Comparison of ENCODE assay signal across 24 cellular contexts in the genomic region with DNA sequence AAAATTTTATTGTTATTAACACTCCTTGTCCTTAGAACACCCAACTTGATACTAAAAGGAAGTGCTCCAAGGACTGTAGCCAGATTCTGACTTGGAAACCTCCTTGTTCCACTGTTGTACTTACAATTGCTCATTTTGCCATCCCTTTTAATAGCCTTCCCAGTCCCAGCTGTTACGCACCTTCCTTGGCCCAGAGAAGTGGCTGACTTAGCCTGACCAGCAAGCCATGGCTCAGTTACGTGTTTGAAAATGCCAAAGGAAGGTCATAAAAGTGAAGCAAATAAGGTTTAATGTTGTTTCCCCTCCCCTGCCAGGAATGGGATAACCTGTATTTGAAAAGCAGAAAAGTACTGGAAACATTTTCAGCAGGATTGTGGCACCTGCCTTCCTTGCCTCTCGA. TPM values are rescaled to one million over a fixed set of nuclear protein-coding genes. Genes with fewer than 3 reads are reported as not detected.
"Had no signal": no experiment of that assay in that cellular context is flagged by ENCODE, and none has a peak within 500 bp of the region (broad histone marks: within the 10 kb centered on the region; RNA-seq: fewer than 3 reads in every experiment).

No MANE protein-coding gene starts in this region.

- H3K9me3 ChIP-seq: vagina had no signal

- H3K27ac Mint-ChIP-seq: activated B cell treated with CpG ODN at 0.5 μM for 24 hours; activated CD4-positive, alpha-beta T cell treated with anti-CD3 and anti-CD28 coated beads for 36 hours; activated naive CD4-positive, alpha-beta T cell treated with anti-CD3 and anti-CD28 coated beads, Interleukin-2, amount 10 ng/mL, durations not matched to agents 7 days and 5 days; neural progenitor cell; stimulated activated naive B cell treated with anti-CD40 and anti-IgM and Interleukin-4, amounts not matched to agents 10 μg/mL and 1 μg/mL and 100 μg/mL, for 72 hours; T-cell; T-helper 2 cell treated with Interferon-gamma antibody and Interleukin-4, amounts not matched to agents 5 μg/mL and 100 μg/mL, for 36 hours; type B pancreatic cell had no signal

- DNase-seq: activated B cell treated with CpG ODN at 0.5 μM for 24 hours; activated CD4-positive, alpha-beta T cell treated with anti-CD3 and anti-CD28 coated beads for 36 hours; activated CD4-positive, alpha-beta T cell treated with anti-CD3 and anti-CD28 coated beads, Interleukin-2, amount 50 U/mL, for 48 hours; activated naive CD4-positive, alpha-beta T cell treated with anti-CD3 and anti-CD28 coated beads, Interleukin-2, amount 10 ng/mL, durations not matched to agents 7 days and 5 days; activated T-cell treated with anti-CD3 and anti-CD28 coated beads, Interleukin-2, amount 50 U/mL, for 48 hours; amygdala; dermis blood vessel endothelial cell; effector CD8-positive, alpha-beta T cell; erythroblast; foreskin fibroblast; hippocampal formation; naive B cell; small intestine; stimulated activated naive B cell treated with anti-CD40 and anti-IgM and Interleukin-4, amounts not matched to agents 10 μg/mL and 1 μg/mL and 100 μg/mL, for 72 hours; T-cell had no signal

- H3K4me3 ChIP-seq: cardiac muscle cell, neural progenitor cell, vagina had no signal

- H3K4me2 ChIP-seq: neural progenitor cell had no signal

- H3K27me3 Mint-ChIP-seq: stimulated activated naive B cell treated with anti-CD40 and anti-IgM and Interleukin-4, amounts not matched to agents 10 μg/mL and 1 μg/mL and 100 μg/mL, for 72 hours had no signal

- H3K9me3 Mint-ChIP-seq: activated B cell treated with CpG ODN at 0.5 μM for 24 hours; activated naive CD4-positive, alpha-beta T cell treated with anti-CD3 and anti-CD28 coated beads, Interleukin-2, amount 10 ng/mL, durations not matched to agents 7 days and 5 days; naive B cell; neural progenitor cell; stimulated activated naive B cell treated with anti-CD40 and anti-IgM and Interleukin-4, amounts not matched to agents 10 μg/mL and 1 μg/mL and 100 μg/mL, for 72 hours; T-cell; T-helper 2 cell treated with Interferon-gamma antibody and Interleukin-4, amounts not matched to agents 5 μg/mL and 100 μg/mL, for 36 hours; type B pancreatic cell had no signal

- H3K36me3 ChIP-seq: cardiac muscle cell, neural progenitor cell, vagina had no signal

- H3K4me3 Mint-ChIP-seq: activated B cell treated with CpG ODN at 0.5 μM for 24 hours; activated CD4-positive, alpha-beta T cell treated with anti-CD3 and anti-CD28 coated beads for 36 hours; activated naive CD4-positive, alpha-beta T cell treated with anti-CD3 and anti-CD28 coated beads, Interleukin-2, amount 10 ng/mL, durations not matched to agents 7 days and 5 days; naive B cell; neural progenitor cell; stimulated activated naive B cell treated with anti-CD40 and anti-IgM and Interleukin-4, amounts not matched to agents 10 μg/mL and 1 μg/mL and 100 μg/mL, for 72 hours; T-cell; T-helper 2 cell treated with Interferon-gamma antibody and Interleukin-4, amounts not matched to agents 5 μg/mL and 100 μg/mL, for 36 hours; type B pancreatic cell had no signal

- H3K36me3 Mint-ChIP-seq: activated naive CD4-positive, alpha-beta T cell treated with anti-CD3 and anti-CD28 coated beads, Interleukin-2, amount 10 ng/mL, durations not matched to agents 7 days and 5 days; naive B cell; neural progenitor cell; stimulated activated naive B cell treated with anti-CD40 and anti-IgM and Interleukin-4, amounts not matched to agents 10 μg/mL and 1 μg/mL and 100 μg/mL, for 72 hours; T-cell; type B pancreatic cell had no signal

- H3K27ac ChIP-seq: cardiac muscle cell, neural progenitor cell, vagina had no signal

- H3K27me3 ChIP-seq: neural progenitor cell, vagina had no signal

- H2AFZ ChIP-seq: neural progenitor cell had no signal

- H3K4me1 Mint-ChIP-seq: activated B cell treated with CpG ODN at 0.5 μM for 24 hours; activated CD4-positive, alpha-beta T cell treated with anti-CD3 and anti-CD28 coated beads for 36 hours; activated naive CD4-positive, alpha-beta T cell treated with anti-CD3 and anti-CD28 coated beads, Interleukin-2, amount 10 ng/mL, durations not matched to agents 7 days and 5 days; naive B cell; T-cell had no signal

- FAIRE-seq: islet of Langerhans, small intestine, TTC549 had no signal

- ATAC-seq: activated CD4-positive, alpha-beta T cell treated with anti-CD3 and anti-CD28 coated beads for 36 hours; stimulated activated naive B cell treated with anti-CD40 and anti-IgM and Interleukin-4, amounts not matched to agents 10 μg/mL and 1 μg/mL and 100 μg/mL, for 72 hours; T-cell had no signal

RNA-seq across cellular contexts. Expression of gene ANKRD1, which starts 3.7 kb away (rescaled TPM):
- total RNA-seq: activated B cell treated with CpG ODN at 0.5 μM for 24 hours; activated CD4-positive, alpha-beta T cell treated with anti-CD3 and anti-CD28 coated beads for 36 hours; mononuclear cell; T-cell; temporal lobe; vagina had no signal
